In genomic region chr11:70073188-70073817, GRCh38 we compare ENCODE assay signal across 17 cellular contexts. TPM values are rescaled to one million over a fixed set of nuclear protein-coding genes. Genes with fewer than 3 reads are reported as not detected.
DNase-seq lines count a peak whose midpoint lies in the region; ATAC-seq and TF ChIP-seq lines count a peak whose summit lies in the region.
"Had no signal": no experiment of that assay in that cellular context is flagged by ENCODE, and none has a peak within 500 bp of the region (broad histone marks: within the 10 kb centered on the region; RNA-seq: fewer than 3 reads in every experiment).

No MANE protein-coding gene starts in this region.

- CTCF ChIA-PET in A673 (lab: Charles Lee) = interaction anchor here (0.7 kb wide), 1 partner anchor 36 kb away, joined by 3 read pairs; no protein-coding TSS in a partner anchor

- H3K4me1 ChIP-seq in A673 (ENCODE audit: insufficient read depth, low read length, poor library complexity, severe bottlenecking) (peaks cover 10% of the 10 kb centered on the region), GM23338 (ENCODE audit: insufficient read depth) (peaks cover 29% of the 10 kb centered on the region)
- H3K4me1 ChIP-seq: colonic mucosa had no signal

- ATAC-seq in GM23338 = peak; percentile 77
- no peak for ATAC-seq in left lobe of liver
- no peak for ATAC-seq in GM18867 (IDR thresholded peaks at IDR 0.05; ENCODE audit: unreplicated experiment)
- ATAC-seq in HG03097 (IDR thresholded peaks at IDR 0.05; ENCODE audit: low FRiP score, unreplicated experiment) = no peak
- ATAC-seq in GM18498 (IDR thresholded peaks at IDR 0.05; ENCODE audit: unreplicated experiment) = no peak
- ATAC-seq: HCT116, HepG2 had no signal

- DNase-seq in A673 (ENCODE audit: low spot score) (peak; percentile 28), GM23338 (ENCODE audit: low spot score) (peak; percentile 64), WERI-Rb-1 (peak; percentile 66), left lobe of liver (ENCODE audit: low spot score) (peak; percentile 40), globus pallidus (ENCODE audit: low spot score) (no peak)
- DNase-seq: activated naive CD4-positive, alpha-beta T cell; colonic mucosa; GDM1; NCI-H2081 treated with DMSO at 0.1 percent for 48 hours; NK-92 treated with Interleukin-12 subunit alpha and Interleukin-12 subunit beta, amount 100 ng/mL, for 24 hours; stimulated activated CD4-positive, alpha-beta T cell treated with anti-CD3 and anti-CD28 coated beads, Interleukin-2, amount 100 ng/mL, for 24 hours had no signal

- H3K4me3 ChIP-seq in A673 (ENCODE audit: low read depth, low read length, poor library complexity, severe bottlenecking) (no peak overlapping the region), GM23338 (peak overlapping the region; percentile 32; the same call in 1 of the 2 replicates), WERI-Rb-1 (ENCODE audit: low read depth, low read length) (no peak overlapping the region)
- H3K4me3 ChIP-seq: colonic mucosa had no signal

- no peaks in the 10 kb centered on the region for H3K9me2 ChIP-seq in GM23338 (ENCODE audit: insufficient read depth)

- no peaks in the 10 kb centered on the region for H4K20me1 ChIP-seq in GM23338 (replicated peaks; ENCODE audit: insufficient read depth)

- H3K79me2 ChIP-seq in GM23338 (replicated peaks; ENCODE audit: insufficient read depth) = no peaks in the 10 kb centered on the region

- peaks cover 31% of the 10 kb centered on the region for H3K27me3 Mint-ChIP-seq in GM23338 (ENCODE audit: insufficient read depth, low read depth, poor library complexity)

- H3K4me2 ChIP-seq in GM23338 = peak overlapping the region; percentile 62

- H3K27ac ChIP-seq in A673 (ENCODE audit: low read depth, low read length, poor library complexity, severe bottlenecking) = no peak overlapping the region
- peak overlapping the region; percentile 63 for H3K27ac ChIP-seq in GM23338 (ENCODE audit: low read depth)
- no peak overlapping the region for H3K27ac ChIP-seq in WERI-Rb-1
- H3K27ac ChIP-seq: colonic mucosa had no signal

- no TSS peak for BruUV-seq in A673 (replicated peaks; lab: Mats Ljungman, UMichigan)

- H3K4me1 Mint-ChIP-seq in GM23338 = peaks cover 51% of the 10 kb centered on the region

- H3K27me3 ChIP-seq in A673 (replicated peaks; ENCODE audit: insufficient read depth, low read depth, low read length, poor library complexity) (peaks cover 59% of the 10 kb centered on the region), GM23338 (ENCODE audit: insufficient read depth) (peaks cover 52% of the 10 kb centered on the region), WERI-Rb-1 (ENCODE audit: insufficient read depth, low read depth, severe bottlenecking) (peaks cover 4% of the 10 kb centered on the region)

- no peak overlapping the region for H3K27ac Mint-ChIP-seq in GM23338
- H3K27ac Mint-ChIP-seq: T-helper 1 cell treated with Interleukin-12 subunit alpha and Interleukin-12 subunit beta and Interleukin-4 antibody, amounts not matched to agents 30 μg/mL and 1 μg/mL, for 36 hours had no signal

- peaks cover 4% of the 10 kb centered on the region; the same call in 1 of the 2 replicates for H3F3A ChIP-seq in GM23338 (replicated peaks; ENCODE audit: low read depth)

- no peak for TF ChIP-seq CTCF in A673 (conservative IDR thresholded peaks at IDR 0.05; ENCODE audit: low read depth, low read length)
- TF ChIP-seq CTCF in GM23338 (conservative IDR thresholded peaks at IDR 0.05; ENCODE audit: low read depth in 2 of 2) = no peak
- TF ChIP-seq CTCF in WERI-Rb-1 (IDR thresholded peaks at IDR 0.05; ENCODE audit: low read depth, low read length) = no peak

- intact Hi-C loops in A673 (cut with micrococcal nuclease; ENCODE audit: unreplicated experiment) = no loop called here

- H3K9me3 ChIP-seq in A673 (ENCODE audit: low read depth, low read length, poor library complexity, severe bottlenecking) (no peaks in the 10 kb centered on the region), WERI-Rb-1 (ENCODE audit: severe bottlenecking) (no peaks in the 10 kb centered on the region)
- H3K9me3 ChIP-seq: colonic mucosa had no signal

- peak overlapping the region; percentile 78 for H2AFZ ChIP-seq in GM23338

- no peaks in the 10 kb centered on the region for H3K36me3 Mint-ChIP-seq in GM23338 (ENCODE audit: low read depth)

- H3K9me3 Mint-ChIP-seq in GM23338 = no peaks in the 10 kb centered on the region
- H3K9me3 Mint-ChIP-seq: T-helper 1 cell treated with Interleukin-12 subunit alpha and Interleukin-12 subunit beta and Interleukin-4 antibody, amounts not matched to agents 30 μg/mL and 1 μg/mL, for 36 hours had no signal

- POLR2A ChIA-PET in A673 (lab: Charles Lee; ENCODE audit: low non-redundant PET) = interaction anchor here (0.6 kb wide), 1 partner anchor 158 kb away, joined by 3 read pairs; no protein-coding TSS in a partner anchor

- peak overlapping the region; percentile 20; the same call in 2 of the 3 replicates for H3K4me3 Mint-ChIP-seq in GM23338
- H3K4me3 Mint-ChIP-seq: T-helper 1 cell treated with Interleukin-12 subunit alpha and Interleukin-12 subunit beta and Interleukin-4 antibody, amounts not matched to agents 30 μg/mL and 1 μg/mL, for 36 hours had no signal

- no peaks in the 10 kb centered on the region for H3K36me3 ChIP-seq in A673 (ENCODE audit: insufficient read depth, low read length, poor library complexity, severe bottlenecking)
- no peaks in the 10 kb centered on the region for H3K36me3 ChIP-seq in GM23338 (ENCODE audit: insufficient read depth)
- H3K36me3 ChIP-seq in WERI-Rb-1 = no peaks in the 10 kb centered on the region
- H3K36me3 ChIP-seq: colonic mucosa had no signal

TF ChIP-seq in GM23338, 12 proteins besides CTCF, POLR2A, EP300 and RAD21 (continues in another document):
- TF ChIP-seq ZNF462 (CRISPR knock-in tag; IDR thresholded peaks at IDR 0.05) (peak; percentile 75), NANOG (IDR thresholded peaks at IDR 0.05; ENCODE audit: borderline replicate concordance) (peak; percentile 89), POLR2AphosphoS5 (IDR thresholded peaks at IDR 0.05; ENCODE audit: low read depth) (no peak), ZNF114 (CRISPR knock-in tag; IDR thresholded peaks at IDR 0.05) (no peak), JUNB (IDR thresholded peaks at IDR 0.05; ENCODE audit: unreplicated experiment) (no peak), EZH2 (IDR thresholded peaks at IDR 0.05; ENCODE audit: low read depth, unreplicated experiment) (no peak), CREB1 (CRISPR knock-in tag; IDR thresholded peaks at IDR 0.05; ENCODE audit: low read depth) (no peak), ZNF331 (CRISPR knock-in tag; IDR thresholded peaks at IDR 0.05; ENCODE audit: low read depth) (no peak)

RNA-seq across cellular contexts. Expression of gene ANO1, which starts 4.8 kb away (rescaled TPM):
- total RNA-seq in A673 (2021) (0.59 and 0.90 TPM in 2 replicates), left lobe of liver (260 TPM)
- total RNA-seq in GM23338 (2014; rRNA removed; shearing (Covaris generic)) = 3.4 and 3.9 TPM in 2 replicates
- 1.3 and 1.4 TPM in 2 replicates for polyA plus RNA-seq in GM23338 (2016; fragmentation: Nextera tagmentation; extraction: Ambion mirVana)
- total RNA-seq: HepG2 had no signal
- polyA plus RNA-seq: HepG2 had no signal

Comparison
In these comparisons a context has a peak if more than half of its experiments do, and no peak if none do; other contexts are left out.
1. RNA of gene ANO1, which starts 4.8 kb away (total RNA-seq): 260 TPM in left lobe of liver (single experiment); 3.4 to 3.9 TPM in GM23338 and 0.59 to 0.90 TPM in A673; every median in the first group is over 10 times any median in the second.